Comparison of ENCODE assay signal across 8 cellular contexts in genomic region chr5:8660133-8660893, GRCh38.
"Had no signal": no experiment of that assay in that cellular context is flagged by ENCODE, and none has a peak within 500 bp of the region (broad histone marks: within the 10 kb centered on the region; RNA-seq: fewer than 3 reads in every experiment).

No MANE protein-coding gene starts in this region.

- H3K27ac Mint-ChIP-seq: GM23338, H9, HFFc6 had no signal

- ATAC-seq: GM23338, HepG2, K562 had no signal

- H3K9me3 Mint-ChIP-seq: GM23338, H9, HFFc6 had no signal

- DNase-seq: H9, HCEC 1CT, HFFc6, KG1 had no signal

- H3K4me3 Mint-ChIP-seq: GM23338, H9, HFFc6 had no signal

- H3K27ac ChIP-seq: HL-60 had no signal

- H3K4me3 ChIP-seq: GM23338, K562 had no signal

- H3K4me1 Mint-ChIP-seq: GM23338, H9 had no signal
